In the genomic region with DNA sequence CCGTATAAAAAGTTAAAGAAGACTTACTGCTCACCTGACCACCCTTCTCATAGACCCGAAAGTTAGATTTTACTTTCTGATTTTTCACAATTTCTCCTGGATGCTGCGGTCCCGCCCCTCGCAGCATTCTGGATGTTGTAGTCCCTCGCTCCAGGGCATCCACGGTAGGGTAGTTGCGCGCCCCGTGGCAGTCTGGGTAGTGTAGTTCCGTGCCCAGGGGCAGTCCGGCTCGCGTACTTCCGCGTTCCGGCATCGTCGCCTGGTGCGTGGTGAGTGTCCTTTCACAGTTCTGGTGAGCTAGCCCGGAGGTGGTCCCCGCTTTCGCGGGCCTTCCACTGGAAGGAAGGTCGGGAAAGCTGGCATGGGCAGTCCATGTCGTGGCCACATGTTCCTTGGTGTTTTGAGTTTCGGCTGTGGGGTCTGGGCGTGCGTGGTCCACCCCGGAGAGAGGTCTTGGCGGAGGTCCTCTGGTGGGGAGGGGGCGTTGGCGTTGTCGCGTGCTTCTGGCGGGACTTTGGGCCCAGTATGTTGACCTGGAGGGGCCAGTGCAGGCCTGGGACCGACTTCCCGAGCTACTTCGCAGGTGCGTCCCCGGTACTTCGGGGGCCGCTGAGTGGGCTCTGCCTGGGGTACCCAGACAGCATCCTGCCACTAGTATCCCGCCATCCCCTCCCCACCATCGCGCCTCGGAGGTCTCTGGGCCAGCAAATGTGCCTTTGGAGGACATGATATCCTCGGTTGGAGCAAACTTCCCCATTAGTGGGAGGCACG, we compare ENCODE assay signal across 8 cellular contexts. TPM values are rescaled to one million over a fixed set of nuclear protein-coding genes. Genes with fewer than 3 reads are reported as not detected.
DNase-seq lines count a peak whose midpoint lies in the region; ATAC-seq and TF ChIP-seq lines count a peak whose summit lies in the region.

A gene (plus strand): TSS at position 222 of the 771 bp plus-strand sequence. CDS start 19,515 bp downstream, outside the sequence.

- peaks cover 18% of the 10 kb centered on the region for H3K4me1 Mint-ChIP-seq in activated T-helper 17 cell treated with anti-CD3 and anti-CD28 coated beads, Interleukin-2, amount 50 U/mL, for 72 hours
- peaks cover 15 to 23% of the 10 kb centered on the region in 2 donors for H3K4me1 Mint-ChIP-seq in natural killer cell treated with Interleukin-12 subunit alpha and Interleukin-12 subunit beta and Interleukin-15 and Interleukin-18, amount 100 ng/mL, for 72 hours (ENCODE audit: low read depth in 2 of 2)

- H3K9me3 Mint-ChIP-seq in activated T-helper 17 cell treated with anti-CD3 and anti-CD28 coated beads, Interleukin-2, amount 50 U/mL, for 72 hours = no peaks in the 10 kb centered on the region
- no peaks in the 10 kb centered on the region for H3K9me3 Mint-ChIP-seq in natural killer cell treated with Interleukin-12 subunit alpha and Interleukin-12 subunit beta and Interleukin-15 and Interleukin-18, amount 100 ng/mL, for 72 hours

- H3K4me3 ChIP-seq in fibroblast of pulmonary artery (replicated peaks; ENCODE audit: low read depth, low read length) = peak within 1 kb of the TSS; percentile 99

- H3K36me3 Mint-ChIP-seq in activated T-helper 17 cell treated with anti-CD3 and anti-CD28 coated beads, Interleukin-2, amount 50 U/mL, for 72 hours (ENCODE audit: low read depth) = peaks cover 36% of the 10 kb centered on the region
- no peaks in the 10 kb centered on the region for H3K36me3 Mint-ChIP-seq in natural killer cell treated with Interleukin-12 subunit alpha and Interleukin-12 subunit beta and Interleukin-15 and Interleukin-18, amount 100 ng/mL, for 72 hours

- in situ Hi-C loops in KBM-7 (cut with MboI; ENCODE audit: low pct_unique_long_range_greater_than_20kb, low sequenced_read_pairs) = no loop called here

- TF ChIP-seq CTCF in fibroblast of pulmonary artery (IDR thresholded peaks at IDR 0.05; ENCODE audit: low read length, missing control alignments) = no peak

- no peaks in the 10 kb centered on the region for H3K27me3 Mint-ChIP-seq in activated T-helper 17 cell treated with anti-CD3 and anti-CD28 coated beads, Interleukin-2, amount 50 U/mL, for 72 hours
- peaks cover 10 to 21% of the 10 kb centered on the region in 2 donors for H3K27me3 Mint-ChIP-seq in natural killer cell treated with Interleukin-12 subunit alpha and Interleukin-12 subunit beta and Interleukin-15 and Interleukin-18, amount 100 ng/mL, for 72 hours

- peak; percentile 60 for DNase-seq in DMS79 treated with DMSO at 0.1 percent for 48 hours (lab: John Stamatoyannopoulos, UW)
- peak; percentile 84 for DNase-seq in KBM-7
- peak; percentile 87 for DNase-seq in RPMI7951 (ENCODE audit: low read depth)
- DNase-seq in fibroblast of pulmonary artery (ENCODE audit: low read depth) = peak; percentile 87
- DNase-seq in natural killer cell treated with Interleukin-12 subunit alpha and Interleukin-12 subunit beta and Interleukin-15 and Interleukin-18, amount 100 ng/mL, for 72 hours (ENCODE audit: low spot score) = peak; percentile 94
- peak; percentile 85 for DNase-seq in stimulated activated naive CD4-positive, alpha-beta T cell treated with Interleukin-2 at 50 U/mL for 16 hours (lab: John Stamatoyannopoulos, UW)

- H3K4me3 Mint-ChIP-seq in activated T-helper 17 cell treated with anti-CD3 and anti-CD28 coated beads, Interleukin-2, amount 50 U/mL, for 72 hours = peak within 1 kb of the TSS; percentile 96
- H3K4me3 Mint-ChIP-seq in natural killer cell treated with Interleukin-12 subunit alpha and Interleukin-12 subunit beta and Interleukin-15 and Interleukin-18, amount 100 ng/mL, for 72 hours = peak within 1 kb of the TSS; percentile 99

- peak; percentile 100 for ATAC-seq in GM21723 (IDR thresholded peaks at IDR 0.05; ENCODE audit: unreplicated experiment)
- ATAC-seq in activated T-helper 17 cell treated with anti-CD3 and anti-CD28 coated beads, Interleukin-2, amount 50 U/mL, for 72 hours (replicated peaks) = peak; percentile 100
- peak; percentile 100 for ATAC-seq in natural killer cell treated with Interleukin-12 subunit alpha and Interleukin-12 subunit beta and Interleukin-15 and Interleukin-18, amount 100 ng/mL, for 72 hours

- peak within 1 kb of the TSS; percentile 96 for H3K27ac Mint-ChIP-seq in activated T-helper 17 cell treated with anti-CD3 and anti-CD28 coated beads, Interleukin-2, amount 50 U/mL, for 72 hours
- H3K27ac Mint-ChIP-seq in natural killer cell treated with Interleukin-12 subunit alpha and Interleukin-12 subunit beta and Interleukin-15 and Interleukin-18, amount 100 ng/mL, for 72 hours = peak within 1 kb of the TSS; percentile 89 to 99

RNA-seq across cellular contexts. Expression of the gene that starts here (rescaled TPM):
- total RNA-seq in RPMI7951 (2014; rRNA removed; shearing (Covaris generic)) = 1.2 and 2.2 TPM in 2 replicates
- total RNA-seq in activated T-helper 17 cell treated with anti-CD3 and anti-CD28 coated beads, Interleukin-2, amount 50 U/mL, for 72 hours = 1 to 10 TPM; 6.6 to 6.9 TPM
- 10 to 100 TPM in 1 of 2 donors, 1 to 10 TPM in 1; 6.3 to 15.5 TPM for total RNA-seq in natural killer cell treated with Interleukin-12 subunit alpha and Interleukin-12 subunit beta and Interleukin-15 and Interleukin-18, amount 100 ng/mL, for 72 hours

Comparison
In these comparisons a context has a peak if more than half of its experiments do, and no peak if none do; other contexts are left out.
1. Peak in every context shown above with its lines: DNase-seq, ATAC-seq and H3K4me3 ChIP-seq.